Comparison of ENCODE assay signal across 8 cellular contexts in the genomic region with DNA sequence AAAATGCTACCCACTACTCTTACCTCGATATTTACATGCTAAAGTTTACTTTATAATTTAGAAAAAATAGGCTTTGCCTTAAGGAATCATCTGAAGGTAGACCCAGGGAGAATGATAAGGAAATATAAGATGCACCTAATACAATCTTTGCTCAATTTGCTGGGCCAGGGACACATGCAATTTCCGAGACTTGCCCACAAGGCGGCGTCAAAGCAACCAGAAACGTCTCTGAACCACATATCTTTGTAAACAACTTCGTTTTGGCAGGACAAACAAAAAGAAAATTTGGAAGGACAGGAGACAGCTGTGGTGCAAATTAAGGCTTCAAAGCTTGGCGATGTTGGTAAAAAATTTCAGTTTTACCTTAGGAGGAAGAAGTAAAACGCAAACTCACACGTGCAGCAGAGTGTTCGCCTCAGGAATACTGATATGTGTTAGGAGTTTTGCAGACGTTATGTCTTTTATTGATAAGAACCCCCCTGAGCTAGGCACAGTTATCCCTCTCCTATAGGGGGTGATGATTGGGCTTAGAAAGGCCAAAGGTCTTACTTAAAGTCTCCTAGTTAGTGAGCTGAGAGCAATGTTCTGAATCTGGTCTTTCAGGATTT.
DNase-seq lines count a peak whose midpoint lies in the region; ATAC-seq and TF ChIP-seq lines count a peak whose summit lies in the region.

No MANE protein-coding gene starts in this region.

- H3K9me3 ChIP-seq in HAP-1: no peaks in the 10 kb centered on the region

- peak; percentile 70 for DNase-seq in AG20443 (ENCODE audit: low spot score)
- peak; percentile 27 to 58 for DNase-seq in HAP-1 (ENCODE audit: low spot score in 2 of 2)
- peak; percentile 25 for DNase-seq in T-helper 2 cell treated with Interferon-gamma antibody and Interleukin-4, amounts not matched to agents 5 μg/mL and 100 μg/mL, for 36 hours (ENCODE audit: low spot score)
- DNase-seq in astrocyte of the cerebellum (ENCODE audit: low read depth): peak; percentile 5
- peak; percentile 41 for DNase-seq in iPS-NIHi11 (ENCODE audit: low spot score)
- DNase-seq in stimulated activated CD4-positive, alpha-beta T cell treated with anti-CD3 and anti-CD28 coated beads, Interleukin-1b, Interleukin-23, amount 100 ng/mL, for 24 hours (ENCODE audit: low read depth in 4 of 4, low spot score in 1 of 4): peak; percentile 21 to 43 (median 36)

- peak; percentile 75 for TF ChIP-seq CTCF in astrocyte of the cerebellum (IDR thresholded peaks at IDR 0.05; ENCODE audit: low read depth, low read length, missing control alignments)

- peaks cover 66% of the 10 kb centered on the region for H3K36me3 Mint-ChIP-seq in T-helper 2 cell treated with Interferon-gamma antibody and Interleukin-4, amounts not matched to agents 5 μg/mL and 100 μg/mL, for 36 hours (ENCODE audit: low read depth)

- in situ Hi-C loops in HAP-1 (cut with MboI; ENCODE audit: low sequenced_read_pairs): loop anchor here (25.0 kb wide), 2 partner anchors 217 to 967 kb away; a partner anchor contains a TSS
- in situ Hi-C loops in astrocyte of the cerebellum (cut with HindIII; ENCODE audit: low sequenced_read_pairs): no loop called here

- H3K4me1 Mint-ChIP-seq in T-helper 2 cell treated with Interferon-gamma antibody and Interleukin-4, amounts not matched to agents 5 μg/mL and 100 μg/mL, for 36 hours (ENCODE audit: low read depth): peaks cover 30% of the 10 kb centered on the region

- H3K27ac Mint-ChIP-seq in T-helper 2 cell treated with Interferon-gamma antibody and Interleukin-4, amounts not matched to agents 5 μg/mL and 100 μg/mL, for 36 hours: peak overlapping the region; percentile 62

- peak overlapping the region; percentile 28 for H3K4me3 Mint-ChIP-seq in T-helper 2 cell treated with Interferon-gamma antibody and Interleukin-4, amounts not matched to agents 5 μg/mL and 100 μg/mL, for 36 hours

- H3K4me3 ChIP-seq in HAP-1 (no peak overlapping the region), astrocyte of the cerebellum (ENCODE audit: low read depth, low read length) (no peak overlapping the region)

- no peaks in the 10 kb centered on the region for H3K27me3 ChIP-seq in HAP-1 (ENCODE audit: low read depth)

- no peaks in the 10 kb centered on the region for H3K9me3 Mint-ChIP-seq in T-helper 2 cell treated with Interferon-gamma antibody and Interleukin-4, amounts not matched to agents 5 μg/mL and 100 μg/mL, for 36 hours

- no peaks in the 10 kb centered on the region for H3K36me3 ChIP-seq in HAP-1 (replicated peaks)

- no peaks in the 10 kb centered on the region for H3K27me3 Mint-ChIP-seq in T-helper 2 cell treated with Interferon-gamma antibody and Interleukin-4, amounts not matched to agents 5 μg/mL and 100 μg/mL, for 36 hours (ENCODE audit: low read depth)

- H3K4me1 ChIP-seq in HAP-1: no peaks in the 10 kb centered on the region

- ATAC-seq in HG02870 (IDR thresholded peaks at IDR 0.05; ENCODE audit: unreplicated experiment) (no peak), HG02973 (IDR thresholded peaks at IDR 0.05; ENCODE audit: unreplicated experiment) (no peak)

Comparison
In these comparisons a context has a peak if more than half of its experiments do, and no peak if none do; other contexts are left out.
1. DNase-seq: peak in every context shown above with its lines; median percentile 70 in AG20443; 42 in HAP-1; 41 in iPS-NIHi11; 36 in stimulated activated CD4-positive, alpha-beta T cell treated with anti-CD3 and anti-CD28 coated beads, Interleukin-1b, Interleukin-23, amount 100 ng/mL, for 24 hours; 25 in T-helper 2 cell treated with Interferon-gamma antibody and Interleukin-4, amounts not matched to agents 5 μg/mL and 100 μg/mL, for 36 hours; 5 in astrocyte of the cerebellum.